In the genomic region with DNA sequence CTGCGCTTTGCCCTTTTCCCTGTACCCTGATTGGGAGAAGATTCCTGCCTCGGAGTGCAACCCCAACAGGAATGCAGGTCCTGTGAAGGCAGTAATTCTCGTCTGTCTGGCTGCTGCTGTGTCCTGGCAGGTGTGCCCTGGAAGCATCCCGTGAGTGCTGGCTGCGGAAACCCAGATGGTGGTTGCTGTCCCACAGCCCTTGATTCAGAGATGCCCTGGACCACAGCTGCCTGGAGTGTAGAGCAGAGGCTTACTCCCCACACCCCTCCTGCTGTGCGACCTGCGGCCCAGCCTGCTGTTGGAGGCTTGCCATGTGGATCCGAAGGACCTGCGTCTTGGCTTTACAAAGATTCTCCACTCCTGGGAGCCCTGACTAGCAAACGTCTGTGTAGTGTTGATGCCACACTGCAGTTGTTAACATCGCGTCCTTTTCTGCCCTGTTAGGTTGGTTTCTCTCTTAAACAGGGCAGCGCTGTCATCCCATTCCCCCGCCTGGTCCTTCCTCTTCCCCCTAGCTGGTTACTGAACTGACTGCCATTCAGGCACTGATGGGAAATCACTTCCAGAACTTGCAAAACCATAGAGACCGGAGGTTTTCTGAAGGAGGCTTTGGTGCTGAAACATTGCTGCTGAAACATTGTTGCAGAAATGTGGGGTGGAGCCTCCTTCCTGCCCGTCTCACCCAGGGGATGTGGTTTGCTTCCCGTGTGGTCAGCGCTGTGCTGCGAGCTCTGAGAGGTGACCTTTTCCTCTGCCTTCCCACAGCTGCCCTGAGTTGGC, we compare ENCODE assay signal across 10 cellular contexts. TPM values are rescaled to one million over a fixed set of nuclear protein-coding genes. Genes with fewer than 3 reads are reported as not detected.
A peak's percentile ranks its signal among the peaks of the same experiment; 100 is the strongest.
DNase-seq lines count a peak whose midpoint lies in the region; FAIRE-seq and TF ChIP-seq lines count a peak whose summit lies in the region.
"Had no signal": no experiment of that assay in that cellular context is flagged by ENCODE, and none has a peak within 500 bp of the region (broad histone marks: within the 10 kb centered on the region; RNA-seq: fewer than 3 reads in every experiment).

No MANE protein-coding gene starts in this region.

- FAIRE-seq in GM12891 (lab: Jason Lieb, UNC) = no peak
- FAIRE-seq: bronchial epithelial cell had no signal

- no peaks in the 10 kb centered on the region for H3K9me2 ChIP-seq in Loucy (replicated peaks; ENCODE audit: low read depth, low read length)
- no peaks in the 10 kb centered on the region for H3K9me2 ChIP-seq in hepatocyte (replicated peaks; ENCODE audit: insufficient read depth)

- H2AFZ ChIP-seq in Loucy (ENCODE audit: low read length) = no peak overlapping the region
- H2AFZ ChIP-seq in hepatocyte = no peak overlapping the region

- H3K27ac ChIP-seq in hepatocyte = no peak overlapping the region

- TF ChIP-seq CTCF in AG10803 (conservative IDR thresholded peaks at IDR 0.05; ENCODE audit: low read length) = no peak
- TF ChIP-seq CTCF in Loucy (conservative IDR thresholded peaks at IDR 0.05; ENCODE audit: low read length) = no peak
- TF ChIP-seq CTCF in GM20000 (IDR thresholded peaks at IDR 0.05; ENCODE audit: extremely low read depth, missing control alignments) = no peak
- no peak for TF ChIP-seq CTCF in hepatocyte (IDR thresholded peaks at IDR 0.05; ENCODE audit: poor library complexity)

- H3K4me1 ChIP-seq in Loucy (ENCODE audit: insufficient read depth, low read length, poor library complexity, severe bottlenecking) = peaks cover 36% of the 10 kb centered on the region
- peaks cover 36% of the 10 kb centered on the region for H3K4me1 ChIP-seq in adipocyte (ENCODE audit: control insufficient read depth, insufficient read depth, low read length)
- no peaks in the 10 kb centered on the region for H3K4me1 ChIP-seq in hepatocyte (ENCODE audit: insufficient read depth)

- WGBS in hepatocyte (ENCODE audit: low lambda C conversion rate, missing lambda C conversion rate) = 91% methylated on average over 19 of the region's 19 CpGs

- H3K36me3 ChIP-seq in Loucy (ENCODE audit: insufficient read depth, low read length) = peaks cover 67% of the 10 kb centered on the region
- peaks cover 20% of the 10 kb centered on the region for H3K36me3 ChIP-seq in adipocyte (ENCODE audit: control insufficient read depth, insufficient read depth, low read length, severe bottlenecking)
- no peaks in the 10 kb centered on the region for H3K36me3 ChIP-seq in hepatocyte (replicated peaks; ENCODE audit: insufficient read depth, low read depth)

- H4K20me1 ChIP-seq in Loucy (ENCODE audit: insufficient read depth, low read length, poor library complexity, severe bottlenecking) (peaks cover 54% of the 10 kb centered on the region), hepatocyte (ENCODE audit: insufficient read depth, poor library complexity, severe bottlenecking) (peaks cover 10% of the 10 kb centered on the region)

- no peak for TF ChIP-seq POLR2A in GM12891 (IDR thresholded peaks at IDR 0.05; ENCODE audit: low read depth, low read length)

- peaks cover 72% of the 10 kb centered on the region for H3K79me2 ChIP-seq in Loucy (ENCODE audit: insufficient read depth, low read length)
- peaks cover 47% of the 10 kb centered on the region for H3K79me2 ChIP-seq in hepatocyte

- H3K4me2 ChIP-seq in Loucy (ENCODE audit: low read depth, low read length, poor library complexity, severe bottlenecking) = peak overlapping the region; percentile 76
- no peak overlapping the region for H3K4me2 ChIP-seq in hepatocyte

- H3K9me3 ChIP-seq in Loucy (ENCODE audit: insufficient read depth, low read depth, low read length) = no peaks in the 10 kb centered on the region
- no peaks in the 10 kb centered on the region for H3K9me3 ChIP-seq in adipocyte (ENCODE audit: control insufficient read depth, low read length)
- H3K9me3 ChIP-seq in hepatocyte (ENCODE audit: low read depth) = no peaks in the 10 kb centered on the region

- H3K4me3 ChIP-seq in AG10803 (ENCODE audit: low read length) (no peak overlapping the region), Loucy (ENCODE audit: low read length, poor library complexity, severe bottlenecking) (peak overlapping the region; percentile 58), adipocyte (ENCODE audit: low read length) (no peak overlapping the region), hepatocyte (no peak overlapping the region)

- H3K27me3 ChIP-seq in Loucy (ENCODE audit: insufficient read depth, low read length, poor library complexity, severe bottlenecking) (no peaks in the 10 kb centered on the region), adipocyte (replicated peaks; ENCODE audit: control insufficient read depth, insufficient read depth, low read length) (no peaks in the 10 kb centered on the region), hepatocyte (no peaks in the 10 kb centered on the region)

- DNase-seq in AG10803 (ENCODE audit: low read depth) = peak; percentile 57
- DNase-seq in adipocyte (ENCODE audit: low read depth) = peak; percentile 40
- DNase-seq in islet precursor cell = peak; percentile 62
- DNase-seq in pons (ENCODE audit: low spot score) = no peak
- DNase-seq in GM20000 (ENCODE audit: low spot score) = no peak
- no peak for DNase-seq in hepatocyte (ENCODE audit: low spot score)
- DNase-seq in GM12891 (ENCODE audit: insufficient read length, low spot score) = no peak
- DNase-seq: IMR-90 had no signal

- peaks cover 16% of the 10 kb centered on the region; the same call in 1 of the 2 replicates for H3F3A ChIP-seq in Loucy (ENCODE audit: low read depth)

- H3K9ac ChIP-seq in Loucy (ENCODE audit: low read depth, low read length, poor library complexity, severe bottlenecking) (peak overlapping the region; percentile 1), adipocyte (ENCODE audit: low read length) (peak overlapping the region; percentile 79)

TF ChIP-seq in GM12891, 5 proteins besides CTCF, POLR2A, EP300 and RAD21:
- TF ChIP-seq PAX5 (IDR thresholded peaks at IDR 0.05; ENCODE audit: insufficient read depth, low read length, severe bottlenecking) = no peak
- no peak for TF ChIP-seq TAF1 (IDR thresholded peaks at IDR 0.05; ENCODE audit: low read depth, low read length)
- no peak for TF ChIP-seq SPI1 (IDR thresholded peaks at IDR 0.05; ENCODE audit: low read depth, low read length)
- no peak for TF ChIP-seq POLR2AphosphoS5 (IDR thresholded peaks at IDR 0.05; ENCODE audit: low read depth, low read length)
- no peak for TF ChIP-seq POU2F2 (IDR thresholded peaks at IDR 0.05; ENCODE audit: low read depth, low read length)

RNA-seq across cellular contexts. Expression of a gene that starts 53.3 kb away (rescaled TPM):
- 92.2 and 118 TPM in 2 replicates for total RNA-seq in hepatocyte
- 106 and 110 TPM in 2 replicates for polyA plus RNA-seq in hepatocyte
- polyA plus RNA-seq in GM12891 (2012; ENCODE audit: low read depth, missing spikeins) = 60.3 TPM

Comparison
In these comparisons a context has a peak if more than half of its experiments do, and no peak if none do; other contexts are left out.
1. DNase-seq: peak in AG10803 (single experiment), adipocyte (single experiment) and islet precursor cell (single experiment); none in pons (single experiment), GM20000 (single experiment), hepatocyte (single experiment) and GM12891 (single experiment).